1 cellular context compared by ENCODE assay signal in genomic region chr14:81710232-81710845, GRCh38.
TF ChIP-seq lines count a peak whose summit lies in the region.

No MANE protein-coding gene starts in this region.

TF ChIP-seq in WTC11, 78 proteins besides CTCF, POLR2A, EP300 and RAD21 (continued from another document):
- no peak for TF ChIP-seq AR (CRISPR knock-in tag; IDR thresholded peaks at IDR 0.05)
TF ChIP-seq in WTC11: peak in this region for 0.
